Comparison of ENCODE assay signal across 26 cellular contexts in the genomic region with DNA sequence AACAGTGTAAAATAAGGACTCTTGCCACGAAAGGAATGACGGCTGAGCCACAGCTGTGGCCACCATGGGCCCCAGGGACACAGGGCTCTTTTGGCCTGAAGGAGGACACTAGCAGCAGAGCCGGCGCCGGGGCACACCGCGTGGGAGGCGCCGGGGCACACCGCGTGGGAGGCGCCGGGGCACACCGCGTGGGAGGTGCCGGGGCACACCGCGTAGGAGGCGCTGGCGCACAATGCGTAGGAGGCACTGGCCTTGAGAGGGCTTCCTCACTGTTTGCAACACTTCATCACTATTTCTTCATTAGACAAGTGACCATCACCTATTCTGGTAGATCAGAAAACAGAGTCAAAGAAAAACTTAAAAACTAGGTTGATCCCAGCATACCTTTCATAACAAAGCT. TPM values are rescaled to one million over a fixed set of nuclear protein-coding genes. Genes with fewer than 3 reads are reported as not detected.
DNase-seq lines count a peak whose midpoint lies in the region; ATAC-seq and TF ChIP-seq lines count a peak whose summit lies in the region.
"Had no signal": no experiment of that assay in that cellular context is flagged by ENCODE, and none has a peak within 500 bp of the region (broad histone marks: within the 10 kb centered on the region; RNA-seq: fewer than 3 reads in every experiment).

No MANE protein-coding gene starts in this region.

- peak overlapping the region; percentile 30 for H3K27ac Mint-ChIP-seq in activated naive CD4-positive, alpha-beta T cell treated with anti-CD3 and anti-CD28 coated beads, Interleukin-2, amount 50 U/mL, for 24 hours
- peak overlapping the region; percentile 5 for H3K27ac Mint-ChIP-seq in stimulated activated effector memory CD8-positive, alpha-beta T cell treated with anti-CD3 and anti-CD28 coated beads, Interleukin-12 subunit alpha, Interleukin-12 subunit beta, amount 100 ng/mL, for 72 hours
- H3K27ac Mint-ChIP-seq in neural progenitor cell: no peak overlapping the region
- H3K27ac Mint-ChIP-seq in CD8-positive, alpha-beta T cell: no peak overlapping the region
- H3K27ac Mint-ChIP-seq: dendritic cell treated with granulocyte-macrophage colony-stimulating factor and Interleukin-4, amounts not matched to agents 40 ng/mL and 50 ng/mL, for 4 days had no signal

- BruUV-seq in PC-9 (replicated peaks; lab: Mats Ljungman, UMichigan) (no TSS peak), A673 (replicated peaks; lab: Mats Ljungman, UMichigan) (no TSS peak)

- H4K20me1 ChIP-seq in PC-9 (ENCODE audit: insufficient read depth) (no peaks in the 10 kb centered on the region), neural progenitor cell (ENCODE audit: low read depth) (no peaks in the 10 kb centered on the region)

- CTCF ChIA-PET in PC-9 (lab: Charles Lee) (no interaction called here), A673 (lab: Charles Lee) (no interaction called here)
- CTCF ChIA-PET in CD8-positive, alpha-beta T cell (lab: Charles Lee): no interaction called here

- peaks cover 29% of the 10 kb centered on the region for H3K36me3 Mint-ChIP-seq in activated naive CD4-positive, alpha-beta T cell treated with anti-CD3 and anti-CD28 coated beads, Interleukin-2, amount 50 U/mL, for 24 hours
- H3K36me3 Mint-ChIP-seq in stimulated activated effector memory CD8-positive, alpha-beta T cell treated with anti-CD3 and anti-CD28 coated beads, Interleukin-12 subunit alpha, Interleukin-12 subunit beta, amount 100 ng/mL, for 72 hours: peaks cover 44% of the 10 kb centered on the region
- peaks cover 34% of the 10 kb centered on the region for H3K36me3 Mint-ChIP-seq in neural progenitor cell
- peaks cover 63% of the 10 kb centered on the region for H3K36me3 Mint-ChIP-seq in CD8-positive, alpha-beta T cell

- H3K36me3 ChIP-seq in PC-9 (ENCODE audit: low read depth) (peaks cover 36% of the 10 kb centered on the region), neural progenitor cell (no peaks in the 10 kb centered on the region), A673 (ENCODE audit: insufficient read depth, low read length, poor library complexity, severe bottlenecking) (no peaks in the 10 kb centered on the region)
- peaks cover 13% of the 10 kb centered on the region for H3K36me3 ChIP-seq in CD8-positive, alpha-beta T cell (ENCODE audit: insufficient read depth, low read length)
- H3K36me3 ChIP-seq: BE2C, cardiac muscle cell, MG63 had no signal

- no peaks in the 10 kb centered on the region for H3K9me3 ChIP-seq in PC-9 (ENCODE audit: insufficient read depth, low read depth)
- no peaks in the 10 kb centered on the region for H3K9me3 ChIP-seq in neural progenitor cell (ENCODE audit: low read depth)
- H3K9me3 ChIP-seq in A673 (ENCODE audit: low read depth, low read length, poor library complexity, severe bottlenecking): no peaks in the 10 kb centered on the region
- no peaks in the 10 kb centered on the region for H3K9me3 ChIP-seq in CD8-positive, alpha-beta T cell (ENCODE audit: low read length)
- H3K9me3 ChIP-seq: BE2C, MG63, psoas muscle, tibial artery had no signal

- DNase-seq in activated naive CD4-positive, alpha-beta T cell (lab: John Stamatoyannopoulos, UW): no peak
- DNase-seq in PC-9: no peak
- DNase-seq in kidney tubule cell (ENCODE audit: low spot score): peak; percentile 13
- no peak for DNase-seq in stimulated activated effector memory CD8-positive, alpha-beta T cell treated with anti-CD3 and anti-CD28 coated beads, Interleukin-12 subunit alpha, Interleukin-12 subunit beta, amount 100 ng/mL, for 72 hours (ENCODE audit: low spot score in 2 of 2)
- no peak for DNase-seq in neural progenitor cell (ENCODE audit: low spot score)
- DNase-seq in A673 (ENCODE audit: low spot score): no peak
- no peak for DNase-seq in CD8-positive, alpha-beta T cell
- DNase-seq: activated CD4-positive, alpha-beta T cell treated with anti-CD3 and anti-CD28 coated beads, Interleukin-2, amount 50 U/mL, for 48 hours; activated CD4-positive, CD25-positive, alpha-beta regulatory T cell; activated gamma-delta T cell treated with Interleukin-2 at 50 U/mL for 16 hours; amygdala; BE2C; left colon; MG63; NCI-H526; psoas muscle; small intestine; stimulated activated CD4-positive, alpha-beta T cell treated with anti-CD3 and anti-CD28 coated beads, Interleukin-2, amount 100 ng/mL, for 24 hours; stimulated activated naive CD4-positive, alpha-beta T cell; T1000; tibial artery had no signal

- peaks cover 56% of the 10 kb centered on the region for H3K4me1 ChIP-seq in PC-9 (replicated peaks; ENCODE audit: insufficient read depth)
- H3K4me1 ChIP-seq in neural progenitor cell: no peaks in the 10 kb centered on the region
- peaks cover 21% of the 10 kb centered on the region for H3K4me1 ChIP-seq in A673 (ENCODE audit: insufficient read depth, low read length, poor library complexity, severe bottlenecking)
- peaks cover 62% of the 10 kb centered on the region for H3K4me1 ChIP-seq in CD8-positive, alpha-beta T cell (ENCODE audit: insufficient read depth, low read length)
- H3K4me1 ChIP-seq: BE2C had no signal

- no peaks in the 10 kb centered on the region for H3K27me3 Mint-ChIP-seq in activated naive CD4-positive, alpha-beta T cell treated with anti-CD3 and anti-CD28 coated beads, Interleukin-2, amount 50 U/mL, for 24 hours
- no peaks in the 10 kb centered on the region for H3K27me3 Mint-ChIP-seq in neural progenitor cell (ENCODE audit: insufficient read depth, low read depth)
- no peaks in the 10 kb centered on the region for H3K27me3 Mint-ChIP-seq in CD8-positive, alpha-beta T cell (ENCODE audit: low read depth)
- H3K27me3 Mint-ChIP-seq: dendritic cell treated with granulocyte-macrophage colony-stimulating factor and Interleukin-4, amounts not matched to agents 40 ng/mL and 50 ng/mL, for 4 days; IgD-negative memory B cell had no signal

- H3K4me3 Mint-ChIP-seq in activated naive CD4-positive, alpha-beta T cell treated with anti-CD3 and anti-CD28 coated beads, Interleukin-2, amount 50 U/mL, for 24 hours: no peak overlapping the region
- no peak overlapping the region for H3K4me3 Mint-ChIP-seq in stimulated activated effector memory CD8-positive, alpha-beta T cell treated with anti-CD3 and anti-CD28 coated beads, Interleukin-12 subunit alpha, Interleukin-12 subunit beta, amount 100 ng/mL, for 72 hours
- no peak overlapping the region for H3K4me3 Mint-ChIP-seq in neural progenitor cell
- H3K4me3 Mint-ChIP-seq in CD8-positive, alpha-beta T cell: no peak overlapping the region
- H3K4me3 Mint-ChIP-seq: dendritic cell treated with granulocyte-macrophage colony-stimulating factor and Interleukin-4, amounts not matched to agents 40 ng/mL and 50 ng/mL, for 4 days; IgD-negative memory B cell; neural crest cell had no signal

- peaks cover 81% of the 10 kb centered on the region for H3K79me2 ChIP-seq in PC-9 (ENCODE audit: low read depth)
- peaks cover 79% of the 10 kb centered on the region for H3K79me2 ChIP-seq in neural progenitor cell (ENCODE audit: low read depth)

- TF ChIP-seq CTCF in PC-9 (conservative IDR thresholded peaks at IDR 0.05): no peak
- no peak for TF ChIP-seq CTCF in neural progenitor cell (IDR thresholded peaks at IDR 0.05)
- no peak for TF ChIP-seq CTCF in A673 (conservative IDR thresholded peaks at IDR 0.05; ENCODE audit: low read depth, low read length)
- TF ChIP-seq CTCF in CD8-positive, alpha-beta T cell (IDR thresholded peaks at IDR 0.05): no peak

- H3K4me2 ChIP-seq in PC-9 (no peak overlapping the region), neural progenitor cell (no peak overlapping the region)

- no peak for ATAC-seq in stimulated activated effector memory CD8-positive, alpha-beta T cell treated with anti-CD3 and anti-CD28 coated beads, Interleukin-12 subunit alpha, Interleukin-12 subunit beta, amount 100 ng/mL, for 72 hours
- ATAC-seq in CD8-positive, alpha-beta T cell: no peak
- ATAC-seq: left colon had no signal

- POLR2A ChIA-PET in PC-9 (lab: Charles Lee; ENCODE audit: unreplicated experiment) (no interaction called here), A673 (lab: Charles Lee; ENCODE audit: low non-redundant PET) (no interaction called here)
- POLR2A ChIA-PET in CD8-positive, alpha-beta T cell (lab: Charles Lee): interaction anchor here (1.1 to 1.4 kb wide), 4 partner anchors 12 to 23 kb away, joined by 3 read pairs; partner anchors contain the start of gene ESYT2

- no peaks in the 10 kb centered on the region for H3K9me2 ChIP-seq in PC-9 (ENCODE audit: insufficient read depth)

- H3K27ac ChIP-seq in PC-9: peak overlapping the region; percentile 97
- no peak overlapping the region for H3K27ac ChIP-seq in neural progenitor cell
- H3K27ac ChIP-seq in A673 (ENCODE audit: low read depth, low read length, poor library complexity, severe bottlenecking): no peak overlapping the region
- H3K27ac ChIP-seq in CD8-positive, alpha-beta T cell (ENCODE audit: low read depth, low read length): no peak overlapping the region
- H3K27ac ChIP-seq: cardiac muscle cell, psoas muscle had no signal

- H3F3A ChIP-seq in PC-9 (ENCODE audit: insufficient read depth, low read depth): peaks cover 47% of the 10 kb centered on the region
- H3F3A ChIP-seq in neural progenitor cell (ENCODE audit: low read depth): no peaks in the 10 kb centered on the region

- intact Hi-C loops in PC-9 (cut with micrococcal nuclease; ENCODE audit: unreplicated experiment): no loop called here
- intact Hi-C loops in A673 (cut with micrococcal nuclease; ENCODE audit: unreplicated experiment): no loop called here
- intact Hi-C loops in CD8-positive, alpha-beta T cell (cut with DNase I, micrococcal nuclease): no loop called here

- no peaks in the 10 kb centered on the region for H3K9me3 Mint-ChIP-seq in activated naive CD4-positive, alpha-beta T cell treated with anti-CD3 and anti-CD28 coated beads, Interleukin-2, amount 50 U/mL, for 24 hours
- no peaks in the 10 kb centered on the region for H3K9me3 Mint-ChIP-seq in stimulated activated effector memory CD8-positive, alpha-beta T cell treated with anti-CD3 and anti-CD28 coated beads, Interleukin-12 subunit alpha, Interleukin-12 subunit beta, amount 100 ng/mL, for 72 hours
- peaks cover 24% of the 10 kb centered on the region for H3K9me3 Mint-ChIP-seq in neural progenitor cell
- H3K9me3 Mint-ChIP-seq in CD8-positive, alpha-beta T cell: peaks cover 3% of the 10 kb centered on the region
- H3K9me3 Mint-ChIP-seq: neural crest cell had no signal

- H3K4me3 ChIP-seq in PC-9 (no peak overlapping the region), neural progenitor cell (no peak overlapping the region), A673 (ENCODE audit: low read depth, low read length, poor library complexity, severe bottlenecking) (no peak overlapping the region)
- no peak overlapping the region for H3K4me3 ChIP-seq in CD8-positive, alpha-beta T cell (ENCODE audit: low read depth, low read length)
- H3K4me3 ChIP-seq: cardiac muscle cell, MG63, psoas muscle, tibial artery had no signal

- H3K27me3 ChIP-seq in PC-9 (ENCODE audit: insufficient read depth, low read depth) (no peaks in the 10 kb centered on the region), neural progenitor cell (no peaks in the 10 kb centered on the region), A673 (replicated peaks; ENCODE audit: insufficient read depth, low read depth, low read length, poor library complexity) (no peaks in the 10 kb centered on the region)
- no peaks in the 10 kb centered on the region for H3K27me3 ChIP-seq in CD8-positive, alpha-beta T cell (ENCODE audit: insufficient read depth, low read length)
- H3K27me3 ChIP-seq: BE2C, cardiac muscle cell, MG63, tibial artery had no signal

- no peak overlapping the region for H3K9ac ChIP-seq in neural progenitor cell

- no peak overlapping the region for H2AFZ ChIP-seq in PC-9
- H2AFZ ChIP-seq in neural progenitor cell (replicated peaks): no peak overlapping the region

- H3K4me1 Mint-ChIP-seq in activated naive CD4-positive, alpha-beta T cell treated with anti-CD3 and anti-CD28 coated beads, Interleukin-2, amount 50 U/mL, for 24 hours: peaks cover 72% of the 10 kb centered on the region
- peaks cover 33% of the 10 kb centered on the region for H3K4me1 Mint-ChIP-seq in stimulated activated effector memory CD8-positive, alpha-beta T cell treated with anti-CD3 and anti-CD28 coated beads, Interleukin-12 subunit alpha, Interleukin-12 subunit beta, amount 100 ng/mL, for 72 hours
- H3K4me1 Mint-ChIP-seq in neural progenitor cell: peaks cover 3% of the 10 kb centered on the region
- peaks cover 67% of the 10 kb centered on the region for H3K4me1 Mint-ChIP-seq in CD8-positive, alpha-beta T cell (ENCODE audit: low read depth)

RNA-seq across cellular contexts. Expression of gene ESYT2, which starts 23.4 kb away (rescaled TPM):
- 124 and 162 TPM in 2 replicates for total RNA-seq in PC-9 (2021)
- total RNA-seq in neural progenitor cell (ENCODE audit: low replicate concordance): 33.4 and 39.3 TPM in 2 replicates
- total RNA-seq in A673 (2021): 33.3 and 37.5 TPM in 2 replicates
- 10 to 100 TPM; 76.8 to 84.4 TPM for total RNA-seq in CD8-positive, alpha-beta T cell

RNA-seq across cellular contexts. Expression of gene DYNC2I1, which starts 50.4 kb away (rescaled TPM):
- total RNA-seq in PC-9 (2021): 34.8 and 35.4 TPM in 2 replicates
- total RNA-seq in neural progenitor cell (ENCODE audit: low replicate concordance): 12.9 and 15.8 TPM in 2 replicates
- total RNA-seq in A673 (2021): 20.1 and 20.7 TPM in 2 replicates
- total RNA-seq in CD8-positive, alpha-beta T cell: 10 to 100 TPM; 13.0 to 14.2 TPM

Comparison
In these comparisons a context has a peak if more than half of its experiments do, and no peak if none do; other contexts are left out.
1. H3K27ac Mint-ChIP-seq: peak in activated naive CD4-positive, alpha-beta T cell treated with anti-CD3 and anti-CD28 coated beads, Interleukin-2, amount 50 U/mL, for 24 hours (single experiment) and stimulated activated effector memory CD8-positive, alpha-beta T cell treated with anti-CD3 and anti-CD28 coated beads, Interleukin-12 subunit alpha, Interleukin-12 subunit beta, amount 100 ng/mL, for 72 hours (single experiment); none in neural progenitor cell (single experiment) and CD8-positive, alpha-beta T cell (single experiment).